ENCODE assay signal across 11 cellular contexts in the genomic region with DNA sequence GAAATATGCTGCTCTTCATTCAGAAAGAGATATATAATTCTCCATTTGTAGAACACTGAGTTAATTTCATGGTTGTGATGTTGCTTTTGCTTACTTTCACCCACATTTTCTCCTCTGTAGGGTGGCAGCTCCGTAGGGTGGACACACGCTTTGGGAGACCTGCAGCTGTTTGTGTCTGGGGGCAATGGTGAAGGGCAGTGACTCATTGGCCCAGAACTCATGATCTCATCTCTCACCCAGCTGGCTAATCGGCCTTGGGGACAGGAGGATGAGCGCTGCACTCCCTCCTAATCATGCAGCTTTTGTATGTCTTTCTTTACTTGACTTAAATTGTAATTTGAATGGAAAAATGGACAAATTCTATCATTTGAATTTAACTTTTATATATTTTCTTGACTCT. TPM values are rescaled to one million over a fixed set of nuclear protein-coding genes. Genes with fewer than 3 reads are reported as not detected.
DNase-seq lines count a peak whose midpoint lies in the region; ATAC-seq and TF ChIP-seq lines count a peak whose summit lies in the region.
"Had no signal": no experiment of that assay in that cellular context is flagged by ENCODE, and none has a peak within 500 bp of the region (broad histone marks: within the 10 kb centered on the region; RNA-seq: fewer than 3 reads in every experiment).

No MANE protein-coding gene starts in this region.

- no peak overlapping the region for H3K27ac ChIP-seq in testis
- H3K27ac ChIP-seq: C4-2B, RWPE1 had no signal

- no peaks in the 10 kb centered on the region for H3K4me1 ChIP-seq in testis

- peak; percentile 84 for DNase-seq in Ammon's horn (ENCODE audit: low spot score)
- peak; percentile 10 for DNase-seq in NCI-H774 (lab: John Stamatoyannopoulos, UW)
- peak; percentile 70 for DNase-seq in choroid plexus epithelial cell (ENCODE audit: low read depth)
- DNase-seq in left kidney (ENCODE audit: low read depth, low spot score): peak; percentile 15
- no peak for DNase-seq in testis
- DNase-seq in NCI-H446 treated with DMSO at 0.1 percent for 48 hours (lab: John Stamatoyannopoulos, UW): no peak
- no peak for DNase-seq in SK-N-DZ (ENCODE audit: low spot score)
- DNase-seq: activated naive CD8-positive, alpha-beta T cell treated with anti-CD3 and anti-CD28 coated beads, Interleukin-2, amount 10 ng/mL, durations not matched to agents 7 days and 5 days had no signal

- no peak for ATAC-seq in HG03442 (IDR thresholded peaks at IDR 0.05; ENCODE audit: unreplicated experiment)

- H3K27me3 ChIP-seq in testis: no peaks in the 10 kb centered on the region

- TF ChIP-seq CTCF in choroid plexus epithelial cell (conservative IDR thresholded peaks at IDR 0.05; ENCODE audit: low read depth, low read length) (no peak), testis (IDR thresholded peaks at IDR 0.05) (no peak)

- no peak overlapping the region for H3K4me3 ChIP-seq in choroid plexus epithelial cell (ENCODE audit: low read depth, low read length)
- H3K4me3 ChIP-seq in testis: no peak overlapping the region

- H3K9me3 ChIP-seq in testis: no peaks in the 10 kb centered on the region

- intact Hi-C loops in testis (cut with DNase I; ENCODE audit: low total_unique reads): no loop called here

- no peaks in the 10 kb centered on the region for H3K36me3 ChIP-seq in testis (ENCODE audit: low read depth, missing control alignments)

- 49 to 58% methylated on average over 4 of the region's 4 CpGs for WGBS in testis, 2 donors

- no peak for TF ChIP-seq POLR2A in testis (IDR thresholded peaks at IDR 0.05)

RNA-seq across cellular contexts. Expression of a gene that starts 9.6 kb away (rescaled TPM):
- total RNA-seq in testis: 1 to 10 TPM; 5.7 to 6.8 TPM
- 1.8 TPM for polyA plus RNA-seq in testis (ENCODE audit: insufficient read depth, low read depth, low replicate concordance)
- 2.4 and 2.8 TPM in 2 replicates for polyA plus RNA-seq in SK-N-DZ (2014; cell fraction: cytosol; rRNA removed)
- 2.3 and 3.2 TPM in 2 replicates for polyA plus RNA-seq in SK-N-DZ (2014; cell fraction: nucleus; rRNA removed)

Comparison
In these comparisons a context has a peak if more than half of its experiments do, and no peak if none do; other contexts are left out.
1. DNase-seq: peak in Ammon's horn (single experiment), NCI-H774 (single experiment), choroid plexus epithelial cell (single experiment) and left kidney (single experiment); none in testis (single experiment), NCI-H446 treated with DMSO at 0.1 percent for 48 hours (single experiment) and SK-N-DZ (single experiment).